Comparison of ENCODE assay signal across 9 cellular contexts in genomic region chr7:141754939-141755338, GRCh38. TPM values are rescaled to one million over a fixed set of nuclear protein-coding genes. Genes with fewer than 3 reads are reported as not detected.
DNase-seq lines count a peak whose midpoint lies in the region; ATAC-seq and TF ChIP-seq lines count a peak whose summit lies in the region.
"Had no signal": no experiment of that assay in that cellular context is flagged by ENCODE, and none has a peak within 500 bp of the region (broad histone marks: within the 10 kb centered on the region; RNA-seq: fewer than 3 reads in every experiment).

No MANE protein-coding gene starts in this region.

- peaks cover 87% of the 10 kb centered on the region for H3K36me3 Mint-ChIP-seq in CD4-positive, CD25-positive, alpha-beta regulatory T cell
- H3K36me3 Mint-ChIP-seq in activated naive CD4-positive, alpha-beta T cell treated with anti-CD3 and anti-CD28 coated beads for 36 hours (ENCODE audit: low read depth): peaks cover 74% of the 10 kb centered on the region

- peak in 2 of 3 donors; percentile 20 to 39 for DNase-seq in CD4-positive, CD25-positive, alpha-beta regulatory T cell
- peak; percentile 32 for DNase-seq in H4 (ENCODE audit: low spot score)
- peak; percentile 43 for DNase-seq in SK-N-SH
- peak; percentile 16 for DNase-seq in iris pigment epithelial cell (ENCODE audit: low read depth)
- DNase-seq in activated naive CD4-positive, alpha-beta T cell treated with anti-CD3 and anti-CD28 coated beads for 36 hours: no peak
- DNase-seq in mesenteric fat pad (ENCODE audit: low spot score): no peak
- no peak for DNase-seq in head of caudate nucleus

- no peaks in the 10 kb centered on the region for H4K20me1 ChIP-seq in SK-N-SH (ENCODE audit: insufficient read depth)

- TF ChIP-seq CTCF in SK-N-SH (IDR thresholded peaks at IDR 0.05) (peak; percentile 56), gastroesophageal sphincter (IDR thresholded peaks at IDR 0.05) (peak in 1 of 4 experiments; percentile 18)

- peak; percentile 42 for TF ChIP-seq RAD21 in SK-N-SH (IDR thresholded peaks at IDR 0.05; ENCODE audit: low read length)

- H3K4me3 Mint-ChIP-seq in CD4-positive, CD25-positive, alpha-beta regulatory T cell: no peak overlapping the region
- no peak overlapping the region for H3K4me3 Mint-ChIP-seq in activated naive CD4-positive, alpha-beta T cell treated with anti-CD3 and anti-CD28 coated beads for 36 hours

- no peak for ATAC-seq in CD4-positive, CD25-positive, alpha-beta regulatory T cell (ENCODE audit: low read depth in 2 of 2)
- ATAC-seq in gastroesophageal sphincter: no peak

- peaks cover 3% of the 10 kb centered on the region for H3F3A ChIP-seq in SK-N-SH (replicated peaks; ENCODE audit: insufficient read depth)

- peaks cover 68% of the 10 kb centered on the region for H3K36me3 ChIP-seq in CD4-positive, CD25-positive, alpha-beta regulatory T cell (ENCODE audit: control insufficient read depth, insufficient read depth, low read length)
- H3K36me3 ChIP-seq in SK-N-SH (replicated peaks in 1 of 2; ENCODE audit: control insufficient read depth in 1 of 2, insufficient read depth in 2 of 2, low read length in 1 of 2) (peaks cover 84 to 86% of the 10 kb centered on the region in 2 experiments), gastroesophageal sphincter (peaks cover 12 to 97% of the 10 kb centered on the region in 2 donors)

- no peak overlapping the region for H2AFZ ChIP-seq in SK-N-SH (ENCODE audit: low read depth)

- 81% methylated on average over 6 of the region's 6 CpGs for WGBS in SK-N-SH (ENCODE audit: low lambda C conversion rate)
- WGBS in gastroesophageal sphincter (ENCODE audit: low coverage in 1 of 2), 2 donors: 83% methylated on average over 6 of the region's 6 CpGs; no CpG with 5 or more reads in 1 of the 2 donors

- no peak overlapping the region for H3K27ac Mint-ChIP-seq in CD4-positive, CD25-positive, alpha-beta regulatory T cell
- no peak overlapping the region for H3K27ac Mint-ChIP-seq in activated naive CD4-positive, alpha-beta T cell treated with anti-CD3 and anti-CD28 coated beads for 36 hours

- no peaks in the 10 kb centered on the region for H3K27me3 ChIP-seq in CD4-positive, CD25-positive, alpha-beta regulatory T cell (ENCODE audit: control insufficient read depth, insufficient read depth, low read length)
- H3K27me3 ChIP-seq in SK-N-SH (ENCODE audit: insufficient read depth): no peaks in the 10 kb centered on the region
- H3K27me3 ChIP-seq in gastroesophageal sphincter: no peaks in the 10 kb centered on the region

- intact Hi-C loops in activated naive CD4-positive, alpha-beta T cell treated with anti-CD3 and anti-CD28 coated beads for 36 hours (cut with micrococcal nuclease): loop anchor here (5.0 kb wide), 1 partner anchor 222 kb away; no protein-coding TSS in a partner anchor
- intact Hi-C loops in head of caudate nucleus (cut with DNase I): no loop called here

- H3K27me3 Mint-ChIP-seq in CD4-positive, CD25-positive, alpha-beta regulatory T cell: no peaks in the 10 kb centered on the region
- no peaks in the 10 kb centered on the region for H3K27me3 Mint-ChIP-seq in activated naive CD4-positive, alpha-beta T cell treated with anti-CD3 and anti-CD28 coated beads for 36 hours (ENCODE audit: low read depth)

- no peak for TF ChIP-seq POLR2A in gastroesophageal sphincter (IDR thresholded peaks at IDR 0.05)

- H3K79me2 ChIP-seq in SK-N-SH (ENCODE audit: insufficient read depth): no peaks in the 10 kb centered on the region

- H3K27ac ChIP-seq in CD4-positive, CD25-positive, alpha-beta regulatory T cell (ENCODE audit: insufficient read depth, low read length, poor library complexity, severe bottlenecking): no peak overlapping the region
- no peak overlapping the region for H3K27ac ChIP-seq in SK-N-SH (ENCODE audit: low read depth in 2 of 2, low read length in 1 of 2)
- H3K27ac ChIP-seq in gastroesophageal sphincter: no peak overlapping the region
- H3K27ac ChIP-seq: epithelial cell of prostate had no signal

- H3K9me2 ChIP-seq in SK-N-SH: no peaks in the 10 kb centered on the region

- peaks cover 3 to 32% (median 9%) of the 10 kb centered on the region in 7 donors for H3K9me3 Mint-ChIP-seq in CD4-positive, CD25-positive, alpha-beta regulatory T cell
- peaks cover 16% of the 10 kb centered on the region for H3K9me3 Mint-ChIP-seq in activated naive CD4-positive, alpha-beta T cell treated with anti-CD3 and anti-CD28 coated beads for 36 hours

- POLR2A ChIA-PET in SK-N-SH (lab: Yijun Ruan, JAX): no interaction called here

- no peaks in the 10 kb centered on the region for H3K4me1 ChIP-seq in CD4-positive, CD25-positive, alpha-beta regulatory T cell (ENCODE audit: control insufficient read depth, insufficient read depth, low read length, poor library complexity, severe bottlenecking)
- H3K4me1 ChIP-seq in SK-N-SH (ENCODE audit: control insufficient read depth in 1 of 2, insufficient read depth in 2 of 2, low read depth in 1 of 2, low read length in 1 of 2): no peaks in the 10 kb centered on the region
- no peaks in the 10 kb centered on the region for H3K4me1 ChIP-seq in gastroesophageal sphincter

- H3K9ac ChIP-seq in SK-N-SH: no peak overlapping the region

- CTCF ChIA-PET in SK-N-SH (lab: Yijun Ruan, JAX): interaction anchor here (1.0 to 1.9 kb wide), 6 partner anchors 10 to 31 kb away, joined by 3 to 11 read pairs (median 4); partner anchors contain the start of gene SSBP1
- CTCF ChIA-PET in activated naive CD4-positive, alpha-beta T cell treated with anti-CD3 and anti-CD28 coated beads for 36 hours (lab: Charles Lee): interaction anchor here (0.8 to 1.3 kb wide), 7 partner anchors 10 to 221 kb away, joined by 3 to 4 read pairs (median 3); no protein-coding TSS in a partner anchor

- no peak overlapping the region for H3K4me2 ChIP-seq in SK-N-SH

- H3K9me3 ChIP-seq in CD4-positive, CD25-positive, alpha-beta regulatory T cell (ENCODE audit: control insufficient read depth in 2 of 2, low read length in 2 of 2): peaks cover 15 to 31% of the 10 kb centered on the region in 2 experiments
- H3K9me3 ChIP-seq in SK-N-SH (peaks cover 26% of the 10 kb centered on the region), gastroesophageal sphincter (peaks cover 0 to 29% (median 0%) of the 10 kb centered on the region in 3 donors)

- no peak overlapping the region for H3K4me3 ChIP-seq in CD4-positive, CD25-positive, alpha-beta regulatory T cell (ENCODE audit: low read depth, low read length)
- H3K4me3 ChIP-seq in SK-N-SH (ENCODE audit: low read depth in 2 of 2, low read length in 1 of 2) (no peak overlapping the region), gastroesophageal sphincter (no peak overlapping the region)

- TF ChIP-seq EP300 in SK-N-SH (IDR thresholded peaks at IDR 0.05; ENCODE audit: borderline replicate concordance in 1 of 2, low read depth in 1 of 2, low read length in 1 of 2) (no peak), gastroesophageal sphincter (IDR thresholded peaks at IDR 0.05) (no peak)

- peaks cover 3 to 14% (median 7%) of the 10 kb centered on the region in 4 donors for H3K4me1 Mint-ChIP-seq in CD4-positive, CD25-positive, alpha-beta regulatory T cell
- H3K4me1 Mint-ChIP-seq in activated naive CD4-positive, alpha-beta T cell treated with anti-CD3 and anti-CD28 coated beads for 36 hours (ENCODE audit: low read depth): no peaks in the 10 kb centered on the region

RNA-seq across cellular contexts. Expression of gene TAS2R3, which starts 9.0 kb away (rescaled TPM):
- total RNA-seq in CD4-positive, CD25-positive, alpha-beta regulatory T cell: 0.59 TPM
- not detected for polyA plus RNA-seq in CD4-positive, CD25-positive, alpha-beta regulatory T cell
- 0.08 TPM in 1 of 2 replicates, not detected in the other for total RNA-seq in H4 (2014; rRNA removed; shearing (Covaris generic))
- not detected in 2 replicates for polyA plus RNA-seq in SK-N-SH (2012; rRNA removed)
- polyA plus RNA-seq in SK-N-SH (2012; cell fraction: cytosol; rRNA removed): not detected in 2 replicates
- 0.06 TPM in 1 of 2 replicates, not detected in the other for polyA plus RNA-seq in SK-N-SH (2012; cell fraction: nucleus; rRNA removed)
- under 1 TPM; 0.69 to 0.96 TPM for total RNA-seq in activated naive CD4-positive, alpha-beta T cell treated with anti-CD3 and anti-CD28 coated beads for 36 hours
- total RNA-seq in mesenteric fat pad: 0.61 TPM
- total RNA-seq in gastroesophageal sphincter: 1 to 10 TPM in 2 of 4 donors, under 1 TPM in 1, not detected in 1; 0.62 to 4.2 (median 1.5) TPM

RNA-seq across cellular contexts. Expression of gene SSBP1, which starts 16.8 kb away (rescaled TPM):
- 77.4 TPM for total RNA-seq in CD4-positive, CD25-positive, alpha-beta regulatory T cell
- polyA plus RNA-seq in CD4-positive, CD25-positive, alpha-beta regulatory T cell: 100 to 1,000 TPM; 286 to 331 (median 305) TPM
- total RNA-seq in H4 (2014; rRNA removed; shearing (Covaris generic)): 516 and 551 TPM in 2 replicates
- polyA plus RNA-seq in SK-N-SH (2012; rRNA removed): 191 and 212 TPM in 2 replicates
- 287 and 438 TPM in 2 replicates for polyA plus RNA-seq in SK-N-SH (2012; cell fraction: cytosol; rRNA removed)
- polyA plus RNA-seq in SK-N-SH (2012; cell fraction: nucleus; rRNA removed): 78.4 and 137 TPM in 2 replicates
- 100 to 1,000 TPM; 202 to 230 TPM for total RNA-seq in activated naive CD4-positive, alpha-beta T cell treated with anti-CD3 and anti-CD28 coated beads for 36 hours
- total RNA-seq in mesenteric fat pad (80.2 TPM), gastroesophageal sphincter (100 to 1,000 TPM; 125 to 138 (median 131) TPM)

RNA-seq across cellular contexts. Expression of gene TAS2R4, which starts 21.5 kb away (rescaled TPM):
- 0.32 TPM for total RNA-seq in CD4-positive, CD25-positive, alpha-beta regulatory T cell
- not detected for polyA plus RNA-seq in CD4-positive, CD25-positive, alpha-beta regulatory T cell
- total RNA-seq in H4 (2014; rRNA removed; shearing (Covaris generic)): not detected in 2 replicates
- 0.18 and 0.19 TPM in 2 replicates for polyA plus RNA-seq in SK-N-SH (2012; rRNA removed)
- polyA plus RNA-seq in SK-N-SH (2012; cell fraction: cytosol; rRNA removed): 0.04 and 0.05 TPM in 2 replicates
- 0.45 and 0.91 TPM in 2 replicates for polyA plus RNA-seq in SK-N-SH (2012; cell fraction: nucleus; rRNA removed)
- total RNA-seq in activated naive CD4-positive, alpha-beta T cell treated with anti-CD3 and anti-CD28 coated beads for 36 hours: under 1 TPM; 0.38 to 0.40 TPM
- total RNA-seq in mesenteric fat pad (0.67 TPM), gastroesophageal sphincter (1 to 10 TPM in 1 of 4 donors, under 1 TPM in 3; 0.15 to 2.8 (median 0.52) TPM)

RNA-seq across cellular contexts. Expression of gene TAS2R5, which starts 35.1 kb away (rescaled TPM):
- total RNA-seq in CD4-positive, CD25-positive, alpha-beta regulatory T cell: 0.57 TPM
- polyA plus RNA-seq in CD4-positive, CD25-positive, alpha-beta regulatory T cell: under 1 TPM in 3 of 4 donors, not detected in 1; 0.15 to 0.30 (median 0.22) TPM
- not detected in 2 replicates for total RNA-seq in H4 (2014; rRNA removed; shearing (Covaris generic))
- 0.43 and 0.75 TPM in 2 replicates for polyA plus RNA-seq in SK-N-SH (2012; rRNA removed)
- polyA plus RNA-seq in SK-N-SH (2012; cell fraction: cytosol; rRNA removed): 0.06 and 0.24 TPM in 2 replicates
- polyA plus RNA-seq in SK-N-SH (2012; cell fraction: nucleus; rRNA removed): 2.0 and 3.8 TPM in 2 replicates
- under 1 TPM; 0.95 to 0.99 TPM for total RNA-seq in activated naive CD4-positive, alpha-beta T cell treated with anti-CD3 and anti-CD28 coated beads for 36 hours
- total RNA-seq in mesenteric fat pad (1.1 TPM), gastroesophageal sphincter (1 to 10 TPM in 2 of 4 donors, under 1 TPM in 2; 0.27 to 4.7 (median 0.91) TPM)

RNA-seq across cellular contexts. Expression of gene WEE2, which starts 46.8 kb away (rescaled TPM):
- total RNA-seq in CD4-positive, CD25-positive, alpha-beta regulatory T cell: not detected
- not detected for polyA plus RNA-seq in CD4-positive, CD25-positive, alpha-beta regulatory T cell
- total RNA-seq in H4 (2014; rRNA removed; shearing (Covaris generic)): not detected in 2 replicates
- polyA plus RNA-seq in SK-N-SH (2012; rRNA removed): not detected in 2 replicates
- polyA plus RNA-seq in SK-N-SH (2012; cell fraction: cytosol; rRNA removed): 0.01 TPM in 1 of 2 replicates, not detected in the other
- polyA plus RNA-seq in SK-N-SH (2012; cell fraction: nucleus; rRNA removed): 0.07 TPM in 1 of 2 replicates, not detected in the other
- not detected for total RNA-seq in activated naive CD4-positive, alpha-beta T cell treated with anti-CD3 and anti-CD28 coated beads for 36 hours
- total RNA-seq in mesenteric fat pad (not detected), gastroesophageal sphincter (not detected)

Comparison
In these comparisons a context has a peak if more than half of its experiments do, and no peak if none do; other contexts are left out.
1. DNase-seq: peak in CD4-positive, CD25-positive, alpha-beta regulatory T cell (2 of 3), H4 (single experiment), SK-N-SH (single experiment) and iris pigment epithelial cell (single experiment); none in activated naive CD4-positive, alpha-beta T cell treated with anti-CD3 and anti-CD28 coated beads for 36 hours (single experiment), mesenteric fat pad (single experiment) and head of caudate nucleus (0 of 42).